8 cellular contexts compared by ENCODE assay signal in the genomic region with DNA sequence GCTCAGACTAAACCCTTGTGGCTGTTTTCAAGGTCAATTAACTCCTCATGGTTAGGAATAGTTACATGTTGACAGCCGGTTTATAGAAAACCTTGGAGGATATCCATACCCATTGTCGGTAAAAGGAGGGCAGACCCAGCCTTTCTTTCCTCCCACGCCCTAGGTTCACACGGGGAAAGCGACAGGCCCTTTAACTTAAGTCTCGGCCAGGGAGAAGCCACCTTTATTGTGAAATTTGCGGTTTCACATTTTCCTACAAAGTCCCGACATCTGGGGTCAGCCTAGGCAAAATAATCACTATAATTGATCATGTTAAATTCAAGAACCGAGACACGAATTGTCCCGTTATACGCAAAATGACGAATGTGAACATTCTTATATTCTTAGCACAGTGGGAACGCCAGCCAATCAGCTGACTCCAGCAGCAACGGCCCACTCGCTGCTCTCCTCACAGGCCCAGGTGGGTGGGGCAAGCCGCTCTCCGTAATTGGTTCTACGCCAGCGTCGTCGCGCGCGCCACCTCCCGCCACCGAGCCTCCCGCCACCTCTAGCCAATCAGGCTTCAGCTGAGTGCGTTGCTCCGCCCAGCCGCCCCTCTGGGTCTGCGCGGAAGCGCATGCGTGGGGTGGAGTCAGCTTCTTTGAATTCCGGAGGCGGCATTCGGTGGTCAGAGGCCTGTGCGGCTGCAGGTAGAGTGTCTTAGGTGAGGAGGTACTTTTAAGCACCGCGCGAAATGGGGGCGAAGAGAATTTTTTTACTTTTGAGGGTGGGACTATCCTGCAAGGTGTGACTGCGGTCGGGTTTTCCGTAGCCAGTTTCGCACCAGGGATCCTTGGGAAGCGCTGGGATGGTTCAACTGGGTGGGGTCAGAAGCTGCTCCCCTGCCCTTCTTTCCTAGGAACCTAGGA. TPM values are rescaled to one million over a fixed set of nuclear protein-coding genes. Genes with fewer than 3 reads are reported as not detected.
A peak's percentile ranks its signal among the peaks of the same experiment; 100 is the strongest.
DNase-seq lines count a peak whose midpoint lies in the region; ATAC-seq and TF ChIP-seq lines count a peak whose summit lies in the region.

A gene with protein sequence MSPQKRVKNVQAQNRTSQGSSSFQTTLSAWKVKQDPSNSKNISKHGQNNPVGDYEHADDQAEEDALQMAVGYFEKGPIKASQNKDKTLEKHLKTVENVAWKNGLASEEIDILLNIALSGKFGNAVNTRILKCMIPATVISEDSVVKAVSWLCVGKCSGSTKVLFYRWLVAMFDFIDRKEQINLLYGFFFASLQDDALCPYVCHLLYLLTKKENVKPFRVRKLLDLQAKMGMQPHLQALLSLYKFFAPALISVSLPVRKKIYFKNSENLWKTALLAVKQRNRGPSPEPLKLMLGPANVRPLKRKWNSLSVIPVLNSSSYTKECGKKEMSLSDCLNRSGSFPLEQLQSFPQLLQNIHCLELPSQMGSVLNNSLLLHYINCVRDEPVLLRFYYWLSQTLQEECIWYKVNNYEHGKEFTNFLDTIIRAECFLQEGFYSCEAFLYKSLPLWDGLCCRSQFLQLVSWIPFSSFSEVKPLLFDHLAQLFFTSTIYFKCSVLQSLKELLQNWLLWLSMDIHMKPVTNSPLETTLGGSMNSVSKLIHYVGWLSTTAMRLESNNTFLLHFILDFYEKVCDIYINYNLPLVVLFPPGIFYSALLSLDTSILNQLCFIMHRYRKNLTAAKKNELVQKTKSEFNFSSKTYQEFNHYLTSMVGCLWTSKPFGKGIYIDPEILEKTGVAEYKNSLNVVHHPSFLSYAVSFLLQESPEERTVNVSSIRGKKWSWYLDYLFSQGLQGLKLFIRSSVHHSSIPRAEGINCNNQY (plus strand): TSS at position 659 of the 908 bp plus-strand sequence. CDS start 2,867 bp downstream, outside the sequence.

- H3K36me3 Mint-ChIP-seq in activated CD4-positive, alpha-beta T cell treated with anti-CD3 and anti-CD28 coated beads, Interleukin-2, amount 10 ng/mL, durations not matched to agents 7 days and 5 days (ENCODE audit: low read depth) = peaks cover 19% of the 10 kb centered on the region

- H3K27ac Mint-ChIP-seq in activated CD4-positive, alpha-beta T cell treated with anti-CD3 and anti-CD28 coated beads, Interleukin-2, amount 10 ng/mL, durations not matched to agents 7 days and 5 days = peak within 1 kb of the TSS; percentile 91

- DNase-seq in NCI-H69 (lab: John Stamatoyannopoulos, UW) (peak; percentile 96), cortex of kidney (lab: John Stamatoyannopoulos, UW) (peak; percentile 22)
- peak; percentile 92 for DNase-seq in activated CD4-positive, alpha-beta T cell treated with anti-CD3 and anti-CD28 coated beads, Interleukin-2, amount 10 ng/mL, durations not matched to agents 7 days and 5 days
- DNase-seq in stimulated activated CD4-positive, alpha-beta T cell treated with anti-CD3 and anti-CD28 coated beads, Interleukin-1b, Interleukin-23, amount 100 ng/mL, for 24 hours (ENCODE audit: low read depth in 4 of 4, low spot score in 1 of 4) = peak; percentile 65 to 83 (median 74)

- H3K9me3 Mint-ChIP-seq in activated CD4-positive, alpha-beta T cell treated with anti-CD3 and anti-CD28 coated beads, Interleukin-2, amount 10 ng/mL, durations not matched to agents 7 days and 5 days = no peaks in the 10 kb centered on the region

- TF ChIP-seq CTCF in C4-2B (conservative IDR thresholded peaks at IDR 0.05) = no peak

- CTCF ChIA-PET in activated CD4-positive, alpha-beta T cell treated with anti-CD3 and anti-CD28 coated beads, Interleukin-2, amount 10 ng/mL, durations not matched to agents 7 days and 5 days (lab: Charles Lee) = interaction anchor here (0.6 kb wide), 1 partner anchor 177 kb away, joined by 3 read pairs; no protein-coding TSS in a partner anchor

- peak within 1 kb of the TSS; percentile 65 for H3K27ac ChIP-seq in C4-2B
- peak within 1 kb of the TSS; percentile 48 for H3K27ac ChIP-seq in layer of hippocampus (ENCODE audit: low read depth, low read length)

- H3K27me3 ChIP-seq in layer of hippocampus (ENCODE audit: control insufficient read depth, insufficient read depth, low read length) = no peaks in the 10 kb centered on the region

- H3K4me1 Mint-ChIP-seq in activated CD4-positive, alpha-beta T cell treated with anti-CD3 and anti-CD28 coated beads, Interleukin-2, amount 10 ng/mL, durations not matched to agents 7 days and 5 days = peaks cover 33% of the 10 kb centered on the region

- no peaks in the 10 kb centered on the region for H3K27me3 Mint-ChIP-seq in activated CD4-positive, alpha-beta T cell treated with anti-CD3 and anti-CD28 coated beads, Interleukin-2, amount 10 ng/mL, durations not matched to agents 7 days and 5 days

- ATAC-seq in GM19372 (IDR thresholded peaks at IDR 0.05; ENCODE audit: low read depth, unreplicated experiment) (peak; percentile 98), HG03521 (IDR thresholded peaks at IDR 0.05; ENCODE audit: unreplicated experiment) (peak; percentile 99)

- peak within 1 kb of the TSS; percentile 94 for H3K4me3 Mint-ChIP-seq in activated CD4-positive, alpha-beta T cell treated with anti-CD3 and anti-CD28 coated beads, Interleukin-2, amount 10 ng/mL, durations not matched to agents 7 days and 5 days

- POLR2A ChIA-PET in activated CD4-positive, alpha-beta T cell treated with anti-CD3 and anti-CD28 coated beads, Interleukin-2, amount 10 ng/mL, durations not matched to agents 7 days and 5 days (lab: Charles Lee) = interaction anchor here (0.5 kb wide), 1 partner anchor 47 kb away, joined by 4 read pairs; no protein-coding TSS in a partner anchor

RNA-seq across cellular contexts. Expression of the gene that starts here (rescaled TPM):
- total RNA-seq in activated CD4-positive, alpha-beta T cell treated with anti-CD3 and anti-CD28 coated beads, Interleukin-2, amount 10 ng/mL, durations not matched to agents 7 days and 5 days = 10 to 100 TPM; 24.9 to 28.5 TPM

Comparison
In these comparisons a context has a peak if more than half of its experiments do, and no peak if none do; other contexts are left out.
1. Peak in every context shown above with its lines: DNase-seq, ATAC-seq and H3K27ac ChIP-seq.
2. DNase-seq: peak in every context shown above with its lines; median percentile 96 in NCI-H69; 92 in activated CD4-positive, alpha-beta T cell treated with anti-CD3 and anti-CD28 coated beads, Interleukin-2, amount 10 ng/mL, durations not matched to agents 7 days and 5 days; 74 in stimulated activated CD4-positive, alpha-beta T cell treated with anti-CD3 and anti-CD28 coated beads, Interleukin-1b, Interleukin-23, amount 100 ng/mL, for 24 hours; 22 in cortex of kidney.